10 cellular contexts compared by ENCODE assay signal in the genomic region with DNA sequence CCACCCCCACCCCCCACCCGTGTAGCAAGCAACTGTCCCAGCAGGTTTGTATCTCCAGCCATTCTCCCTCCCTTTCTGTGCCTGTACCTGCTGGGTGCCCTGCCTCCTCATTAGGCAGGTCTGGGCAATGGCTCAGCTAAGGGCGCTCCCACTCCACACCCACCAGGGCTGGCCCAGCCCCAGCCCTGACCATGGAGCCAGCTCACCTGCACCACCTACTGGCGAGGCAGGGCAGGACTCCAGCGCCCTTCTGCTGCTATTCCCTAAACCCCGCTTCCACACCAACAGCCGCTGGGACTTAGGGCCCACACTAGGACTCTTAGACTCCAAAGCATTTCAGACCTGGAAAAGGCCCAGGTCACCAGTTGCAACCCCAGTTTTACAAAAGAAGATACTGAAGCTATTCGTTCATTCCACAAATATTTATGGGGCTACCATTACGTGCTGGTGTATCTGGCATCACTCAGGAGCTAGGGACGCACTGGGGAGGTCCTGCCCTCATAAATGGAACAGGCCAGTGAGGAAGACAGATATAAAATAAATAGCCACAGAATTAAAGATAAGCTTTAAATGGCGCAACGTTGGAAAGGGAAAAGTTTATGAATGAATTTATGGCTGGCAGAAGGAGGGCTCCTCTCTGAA. TPM values are rescaled to one million over a fixed set of nuclear protein-coding genes. Genes with fewer than 3 reads are reported as not detected.
DNase-seq lines count a peak whose midpoint lies in the region; ATAC-seq and TF ChIP-seq lines count a peak whose summit lies in the region.
"Had no signal": no experiment of that assay in that cellular context is flagged by ENCODE, and none has a peak within 500 bp of the region (broad histone marks: within the 10 kb centered on the region; RNA-seq: fewer than 3 reads in every experiment).

No MANE protein-coding gene starts in this region.

- peak; percentile 49 for DNase-seq in 8988T
- peak; percentile 47 for DNase-seq in GM10266 (ENCODE audit: extremely low spot score)
- DNase-seq in RPMI8226, result peak; percentile 48
- no peak for DNase-seq in foreskin fibroblast
- no peak for DNase-seq in NCI-H1436 (lab: John Stamatoyannopoulos, UW)
- DNase-seq in omental fat pad (ENCODE audit: low spot score), result no peak
- no peak for DNase-seq in occipital lobe (lab: John Stamatoyannopoulos, UW)
- DNase-seq in GDM1 (lab: John Stamatoyannopoulos, UW), result no peak
- DNase-seq: GOT3 had no signal

- no peak for ATAC-seq in omental fat pad (ENCODE audit: low FRiP score)

- TF ChIP-seq CTCF in GM10266 (IDR thresholded peaks at IDR 0.05; ENCODE audit: control insufficient read depth, insufficient read depth, low read depth, missing control alignments) (peak; percentile 84), foreskin fibroblast (IDR thresholded peaks at IDR 0.05; ENCODE audit: low read depth, low read length) (peak; percentile 21), omental fat pad (IDR thresholded peaks at IDR 0.05) (no peak)

- no peak overlapping the region for H3K4me3 ChIP-seq in foreskin fibroblast (ENCODE audit: low read depth in 1 of 2, low read length in 2 of 2)

RNA-seq across cellular contexts. Expression of gene PGLYRP3, which starts 24.0 kb away (rescaled TPM):
- total RNA-seq in omental fat pad, result not detected
- not detected for total RNA-seq in occipital lobe
- total RNA-seq: astrocyte had no signal

RNA-seq across cellular contexts. Expression of gene LORICRIN, which starts 29.3 kb away (rescaled TPM):
- total RNA-seq in omental fat pad (not detected), occipital lobe (not detected)
- total RNA-seq: astrocyte had no signal

RNA-seq across cellular contexts. Expression of gene PGLYRP4, which starts 59.9 kb away (rescaled TPM):
- total RNA-seq in omental fat pad, result not detected
- total RNA-seq in occipital lobe, result not detected
- total RNA-seq: astrocyte had no signal

Comparison
In these comparisons a context has a peak if more than half of its experiments do, and no peak if none do; other contexts are left out.
1. DNase-seq: peak in 8988T (single experiment), GM10266 (single experiment) and RPMI8226 (single experiment); none in foreskin fibroblast (0 of 2), NCI-H1436 (single experiment), omental fat pad (single experiment), occipital lobe (single experiment) and GDM1 (single experiment).
2. CTCF ChIP-seq: peak in GM10266 (single experiment) and foreskin fibroblast (single experiment); none in omental fat pad (0 of 3).